Comparison of ENCODE assay signal across 23 cellular contexts in genomic region chr6:7262746-7263335, GRCh38. TPM values are rescaled to one million over a fixed set of nuclear protein-coding genes. Genes with fewer than 3 reads are reported as not detected.
DNase-seq lines count a peak whose midpoint lies in the region; TF ChIP-seq lines count a peak whose summit lies in the region.
"Had no signal": no experiment of that assay in that cellular context is flagged by ENCODE, and none has a peak within 500 bp of the region (broad histone marks: within the 10 kb centered on the region; RNA-seq: fewer than 3 reads in every experiment).

No MANE protein-coding gene starts in this region.

- no peak for DNase-seq in T-helper 2 cell treated with Interferon-gamma antibody and Interleukin-4, amounts not matched to agents 5 μg/mL and 100 μg/mL, for 36 hours (ENCODE audit: low spot score)
- DNase-seq in T-helper 2 cell (no peak), RWPE1 (ENCODE audit: low spot score) (no peak), islet precursor cell (peak; percentile 18), posterior vena cava (ENCODE audit: low spot score) (peak; percentile 56), NCI-H748 (lab: John Stamatoyannopoulos, UW; ENCODE audit: unreplicated experiment) (no peak), NCI-H187 (lab: John Stamatoyannopoulos, UW) (no peak), dedifferentiated amniotic fluid mesenchymal stem cell (ENCODE audit: extremely low spot score) (no peak)
- DNase-seq: activated CD4-positive, alpha-beta memory T cell treated with anti-CD3 and anti-CD28 coated beads, Interleukin-2, amount 10 ng/mL, durations not matched to agents 7 days and 5 days; activated T-cell treated with anti-CD3 and anti-CD28 coated beads, Interleukin-2, amount 50 U/mL, for 4 hours; BE2C; effector CD4-positive, alpha-beta T cell; GOT3; left cardiac atrium; NCI-H2081 treated with DMSO at 0.1 percent for 48 hours; stimulated activated naive CD8-positive, alpha-beta T cell treated with anti-CD3 and anti-CD28 coated beads, Interleukin-15, amount 100 ng/mL, for 72 hours; T-cell had no signal

- H3K27ac ChIP-seq in RWPE1 = peak overlapping the region; percentile 91
- H3K27ac ChIP-seq: cardiac muscle cell, esophagus muscularis mucosa, gastroesophageal sphincter, KMS-11, pancreas, VCaP had no signal

- H3K27me3 Mint-ChIP-seq in T-helper 2 cell treated with Interferon-gamma antibody and Interleukin-4, amounts not matched to agents 5 μg/mL and 100 μg/mL, for 36 hours (ENCODE audit: low read depth) = peaks cover 24% of the 10 kb centered on the region

- H3K4me3 Mint-ChIP-seq in T-helper 2 cell treated with Interferon-gamma antibody and Interleukin-4, amounts not matched to agents 5 μg/mL and 100 μg/mL, for 36 hours = peak overlapping the region; percentile 83

- intact Hi-C loops in posterior vena cava (cut with DNase I) = no loop called here

- POLR2A ChIA-PET in RWPE1 (lab: Yijun Ruan, JAX; ENCODE audit: low non-redundant PET) = interaction anchor here (0.8 kb wide), 1 partner anchor 19 kb away, joined by 4 read pairs; no protein-coding TSS in a partner anchor

- H3K27ac Mint-ChIP-seq in T-helper 2 cell treated with Interferon-gamma antibody and Interleukin-4, amounts not matched to agents 5 μg/mL and 100 μg/mL, for 36 hours = no peak overlapping the region
- H3K27ac Mint-ChIP-seq: activated CD4-positive, alpha-beta memory T cell treated with anti-CD3 and anti-CD28 coated beads, Interleukin-2, amount 10 ng/mL, durations not matched to agents 7 days and 5 days; stimulated activated naive CD8-positive, alpha-beta T cell treated with anti-CD3 and anti-CD28 coated beads, Interleukin-15, amount 100 ng/mL, for 72 hours had no signal

- peaks cover 13% of the 10 kb centered on the region for H3K4me1 Mint-ChIP-seq in T-helper 2 cell treated with Interferon-gamma antibody and Interleukin-4, amounts not matched to agents 5 μg/mL and 100 μg/mL, for 36 hours (ENCODE audit: low read depth)

- TF ChIP-seq CTCF in RWPE1 (conservative IDR thresholded peaks at IDR 0.05; ENCODE audit: low read depth) = no peak

- CTCF ChIA-PET in RWPE1 (lab: Yijun Ruan, JAX) = interaction anchor here (2.4 kb wide), 1 partner anchor 12 kb away, joined by 14 read pairs; no protein-coding TSS in a partner anchor

- H3K36me3 Mint-ChIP-seq in T-helper 2 cell treated with Interferon-gamma antibody and Interleukin-4, amounts not matched to agents 5 μg/mL and 100 μg/mL, for 36 hours (ENCODE audit: low read depth) = no peaks in the 10 kb centered on the region
- H3K36me3 Mint-ChIP-seq: T-cell had no signal

- H3K9me3 Mint-ChIP-seq in T-helper 2 cell treated with Interferon-gamma antibody and Interleukin-4, amounts not matched to agents 5 μg/mL and 100 μg/mL, for 36 hours = no peaks in the 10 kb centered on the region
- H3K9me3 Mint-ChIP-seq: activated T-cell treated with anti-CD3 and anti-CD28 coated beads, Interleukin-2, amount 50 U/mL, for 4 hours; stimulated activated naive CD8-positive, alpha-beta T cell treated with anti-CD3 and anti-CD28 coated beads, Interleukin-15, amount 100 ng/mL, for 72 hours had no signal

RNA-seq across cellular contexts. Expression of gene SSR1, which starts 50.2 kb away (rescaled TPM):
- total RNA-seq in posterior vena cava = 100 to 1,000 TPM; 124 to 133 TPM

Comparison
In these comparisons a context has a peak if more than half of its experiments do, and no peak if none do; other contexts are left out.
1. DNase-seq: peak in islet precursor cell (single experiment) and posterior vena cava (single experiment); none in T-helper 2 cell treated with Interferon-gamma antibody and Interleukin-4, amounts not matched to agents 5 μg/mL and 100 μg/mL, for 36 hours (single experiment), T-helper 2 cell (0 of 5), RWPE1 (single experiment), NCI-H748 (single experiment), NCI-H187 (0 of 2) and dedifferentiated amniotic fluid mesenchymal stem cell (single experiment).